ENCODE assay signal across 23 cellular contexts in the genomic region with DNA sequence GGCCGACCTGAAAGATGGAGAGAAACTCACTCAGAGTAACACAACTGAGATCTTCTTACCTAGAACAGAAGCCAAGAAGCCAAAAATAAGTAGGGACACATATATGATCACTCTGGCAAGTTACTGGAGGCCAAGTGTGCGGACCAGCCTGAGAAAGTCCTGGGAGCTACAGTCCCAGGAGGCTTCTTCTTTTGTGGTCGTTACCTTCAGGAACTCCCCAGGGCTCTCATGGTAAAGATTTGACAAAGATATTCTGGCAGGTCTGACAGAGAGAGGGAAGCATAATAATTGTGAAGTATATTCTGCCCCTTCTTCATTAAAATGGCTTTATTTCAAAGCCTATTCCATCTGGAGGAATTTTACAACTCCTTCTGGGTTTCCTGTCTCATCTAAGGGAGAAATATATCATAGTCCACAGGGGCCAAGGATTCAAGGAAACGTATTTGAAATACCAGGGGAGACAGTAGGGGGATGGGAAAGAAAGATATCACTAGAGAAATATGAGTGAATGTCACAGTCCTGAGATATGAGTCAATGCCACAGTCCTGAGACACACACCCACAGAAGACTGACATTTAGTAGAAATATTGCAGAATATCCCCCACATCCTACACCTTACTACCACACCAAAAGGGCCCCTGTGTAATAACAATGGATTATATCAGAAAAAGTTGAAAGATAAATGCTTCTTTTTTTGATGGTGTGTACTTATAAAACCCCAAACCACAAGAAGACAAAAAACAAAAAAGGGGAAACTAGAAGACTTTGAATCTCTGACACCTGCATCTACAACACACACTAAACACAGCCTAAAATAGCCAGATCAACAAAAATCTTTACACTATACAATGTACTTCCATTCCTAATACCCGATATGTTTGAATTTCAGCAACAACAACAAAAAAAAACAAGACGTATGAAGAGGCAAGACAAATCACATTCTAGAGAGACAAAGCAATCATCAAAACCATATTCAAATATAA.
"Had no signal": no experiment of that assay in that cellular context is flagged by ENCODE, and none has a peak within 500 bp of the region (broad histone marks: within the 10 kb centered on the region; RNA-seq: fewer than 3 reads in every experiment).

No MANE protein-coding gene starts in this region.

- H3K4me1 ChIP-seq: esophagus muscularis mucosa, foreskin keratinocyte, heart left ventricle, parathyroid adenoma, psoas muscle, sigmoid colon, vagina had no signal

- H3K9ac ChIP-seq: parathyroid adenoma had no signal

- H3K79me2 ChIP-seq: parathyroid adenoma had no signal

- H3K27ac ChIP-seq: esophagus muscularis mucosa, foreskin keratinocyte, heart left ventricle, parathyroid adenoma, psoas muscle, sigmoid colon, vagina had no signal

- H3K36me3 ChIP-seq: esophagus muscularis mucosa, heart left ventricle, sigmoid colon, vagina had no signal

- ATAC-seq: activated CD4-positive, alpha-beta T cell treated with anti-CD3 and anti-CD28 coated beads for 36 hours; activated naive CD4-positive, alpha-beta T cell treated with anti-CD3 and anti-CD28 coated beads, Interleukin-2, amount 50 U/mL, for 72 hours; activated T-cell treated with anti-CD3 and anti-CD28 coated beads, Interleukin-2, amount 50 U/mL, for 72 hours; foreskin keratinocyte; heart left ventricle; naive thymus-derived CD4-positive, alpha-beta T cell; psoas muscle; stimulated activated effector memory CD8-positive, alpha-beta T cell treated with anti-CD3 and anti-CD28 coated beads, Interleukin-12 subunit alpha, Interleukin-12 subunit beta, amount 100 ng/mL, for 72 hours; stimulated activated naive CD8-positive, alpha-beta T cell treated with anti-CD3 and anti-CD28 coated beads, Interleukin-15, amount 100 ng/mL, for 72 hours had no signal

- H3K4me3 ChIP-seq: esophagus muscularis mucosa, heart left ventricle, psoas muscle, sigmoid colon, vagina had no signal

- FAIRE-seq: bronchial epithelial cell, small intestine had no signal

- DNase-seq: activated CD4-positive, alpha-beta T cell treated with anti-CD3 and anti-CD28 coated beads for 36 hours; activated CD4-positive, CD25-positive, alpha-beta regulatory T cell; activated naive CD4-positive, alpha-beta T cell; activated T-cell treated with anti-CD3 and anti-CD28 coated beads for 4 hours; activated T-cell treated with anti-CD3 and anti-CD28 coated beads, Interleukin-2, amount 50 U/mL, for 72 hours; foreskin keratinocyte; heart left ventricle; hypothalamus; immature natural killer cell; kidney; naive thymus-derived CD4-positive, alpha-beta T cell; psoas muscle; sigmoid colon; small intestine; stimulated activated CD4-positive, alpha-beta T cell treated with anti-CD3 and anti-CD28 coated beads, Interleukin-4, amount 100 ng/mL, for 24 hours; stimulated activated naive CD8-positive, alpha-beta T cell treated with anti-CD3 and anti-CD28 coated beads, Interleukin-15, amount 100 ng/mL, for 72 hours; substantia nigra had no signal

- H3K27me3 ChIP-seq: esophagus muscularis mucosa, foreskin keratinocyte, heart left ventricle, sigmoid colon, vagina had no signal

- H3K9me3 ChIP-seq: esophagus muscularis mucosa, psoas muscle, sigmoid colon, vagina had no signal

- H2AFZ ChIP-seq: parathyroid adenoma had no signal
